In the genomic region with DNA sequence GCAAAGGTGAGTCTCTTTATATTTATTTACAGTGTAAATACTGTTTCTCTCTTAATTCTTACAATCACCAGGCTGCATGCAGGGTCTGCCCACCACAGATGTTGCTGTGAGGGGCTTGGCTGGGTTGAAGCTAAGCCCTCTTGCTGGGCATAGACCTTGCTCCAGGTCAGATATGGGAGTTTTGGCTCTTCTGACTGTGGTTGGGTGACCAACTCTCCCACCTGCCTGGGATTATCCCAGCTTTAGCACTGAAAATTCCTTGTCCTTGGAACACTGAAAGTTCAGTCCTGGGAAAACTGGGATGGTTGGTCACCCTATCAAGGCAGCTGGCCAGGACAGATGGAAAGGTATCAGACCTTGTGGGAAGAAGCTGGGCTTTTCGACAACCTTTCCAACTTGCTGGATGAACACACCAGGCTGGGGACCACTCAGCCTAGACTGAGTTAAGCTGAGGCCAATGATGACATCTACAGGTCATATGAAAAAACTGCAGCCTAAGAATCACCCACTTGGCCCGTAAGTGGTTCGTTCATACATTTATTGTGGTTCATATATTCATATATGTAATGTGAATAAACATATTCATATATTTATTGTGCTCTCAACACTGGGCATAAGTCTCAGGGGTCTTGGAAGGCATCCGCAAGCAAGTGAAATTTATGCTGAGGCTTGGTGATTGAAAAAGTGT, we compare ENCODE assay signal across 8 cellular contexts. TPM values are rescaled to one million over a fixed set of nuclear protein-coding genes. Genes with fewer than 3 reads are reported as not detected.
DNase-seq lines count a peak whose midpoint lies in the region; ATAC-seq and TF ChIP-seq lines count a peak whose summit lies in the region.

No MANE protein-coding gene starts in this region.

- H3K36me3 ChIP-seq in MG63 (no peaks in the 10 kb centered on the region), Peyer's patch (no peaks in the 10 kb centered on the region)

- no peak overlapping the region for H3K27ac Mint-ChIP-seq in activated naive CD8-positive, alpha-beta T cell treated with anti-CD3 and anti-CD28 coated beads for 36 hours
- H3K27ac Mint-ChIP-seq in glutamatergic neuron (ENCODE audit: unreplicated experiment) = no peak overlapping the region

- H3K9me3 ChIP-seq in MG63 (no peaks in the 10 kb centered on the region), Peyer's patch (no peaks in the 10 kb centered on the region)

- ATAC-seq in GM21360 (IDR thresholded peaks at IDR 0.05; ENCODE audit: unreplicated experiment) (no peak), omental fat pad (ENCODE audit: low FRiP score) (no peak)

- DNase-seq in ELR (ENCODE audit: low read depth) = peak; percentile 85
- peak; percentile 23 for DNase-seq in MG63
- peak in 2 of 3 donors; percentile 31 to 63 for DNase-seq in Peyer's patch
- peak; percentile 39 for DNase-seq in activated naive CD8-positive, alpha-beta T cell treated with anti-CD3 and anti-CD28 coated beads for 36 hours
- DNase-seq in glutamatergic neuron = peak; percentile 29
- peak; percentile 58 for DNase-seq in putamen (ENCODE audit: low spot score)
- no peak for DNase-seq in omental fat pad (ENCODE audit: low spot score)

- no peak for TF ChIP-seq POLR2A in Peyer's patch (IDR thresholded peaks at IDR 0.05)

- TF ChIP-seq CTCF in Peyer's patch (IDR thresholded peaks at IDR 0.05) = peak; percentile 55 to 86 (median 77)
- TF ChIP-seq CTCF in glutamatergic neuron (IDR thresholded peaks at IDR 0.05; ENCODE audit: partially characterized antibody, unreplicated experiment) = peak; percentile 75
- TF ChIP-seq CTCF in omental fat pad (IDR thresholded peaks at IDR 0.05) = no peak

- H3K4me1 Mint-ChIP-seq in activated naive CD8-positive, alpha-beta T cell treated with anti-CD3 and anti-CD28 coated beads for 36 hours = peaks cover 13% of the 10 kb centered on the region
- H3K4me1 Mint-ChIP-seq in glutamatergic neuron (ENCODE audit: low read depth, unreplicated experiment) = peaks cover 2% of the 10 kb centered on the region

- H3K36me3 Mint-ChIP-seq in activated naive CD8-positive, alpha-beta T cell treated with anti-CD3 and anti-CD28 coated beads for 36 hours = no peaks in the 10 kb centered on the region
- no peaks in the 10 kb centered on the region for H3K36me3 Mint-ChIP-seq in glutamatergic neuron (ENCODE audit: unreplicated experiment)

- H3K27ac ChIP-seq in Peyer's patch = no peak overlapping the region

- H3K4me3 ChIP-seq in MG63 (no peak overlapping the region), Peyer's patch (no peak overlapping the region)

- H3K4me1 ChIP-seq in Peyer's patch = peaks cover 0 to 14% (median 6%) of the 10 kb centered on the region in 4 donors

- H3K4me3 Mint-ChIP-seq in activated naive CD8-positive, alpha-beta T cell treated with anti-CD3 and anti-CD28 coated beads for 36 hours = no peak overlapping the region
- peak overlapping the region; percentile 18 for H3K4me3 Mint-ChIP-seq in glutamatergic neuron (ENCODE audit: unreplicated experiment)

- H3K27me3 ChIP-seq in MG63 = no peaks in the 10 kb centered on the region
- H3K27me3 ChIP-seq in Peyer's patch = no peaks in the 10 kb centered on the region

- no peaks in the 10 kb centered on the region for H3K27me3 Mint-ChIP-seq in activated naive CD8-positive, alpha-beta T cell treated with anti-CD3 and anti-CD28 coated beads for 36 hours
- H3K27me3 Mint-ChIP-seq in glutamatergic neuron (ENCODE audit: unreplicated experiment) = peaks cover 2% of the 10 kb centered on the region

- no peaks in the 10 kb centered on the region for H3K9me3 Mint-ChIP-seq in activated naive CD8-positive, alpha-beta T cell treated with anti-CD3 and anti-CD28 coated beads for 36 hours
- peaks cover 3% of the 10 kb centered on the region for H3K9me3 Mint-ChIP-seq in glutamatergic neuron (ENCODE audit: unreplicated experiment)

RNA-seq across cellular contexts. Expression of a gene that starts 26.6 kb away (rescaled TPM):
- 3.2 and 7.1 TPM in 2 replicates for total RNA-seq in MG63 (2014; rRNA removed; shearing (Covaris generic); ENCODE audit: low replicate concordance)
- total RNA-seq in Peyer's patch = 10 to 100 TPM in 1 of 4 donors, 1 to 10 TPM in 2, under 1 TPM in 1; 0.88 to 24.8 (median 7.9) TPM
- total RNA-seq in activated naive CD8-positive, alpha-beta T cell treated with anti-CD3 and anti-CD28 coated beads for 36 hours = 10 to 100 TPM; 51.8 to 53.0 TPM
- total RNA-seq in glutamatergic neuron (ENCODE audit: unreplicated experiment) = 2.3 TPM
- total RNA-seq in omental fat pad = 1 to 10 TPM in 1 of 4 donors, not detected in 3; 2.0 TPM

RNA-seq across cellular contexts. Expression of a gene that starts 39.8 kb away (rescaled TPM):
- total RNA-seq in MG63 (2014; rRNA removed; shearing (Covaris generic); ENCODE audit: low replicate concordance) = 6.6 and 21.9 TPM in 2 replicates
- 10 to 100 TPM in 2 of 4 donors, 1 to 10 TPM in 2; 8.8 to 16.4 (median 11.3) TPM for total RNA-seq in Peyer's patch
- 10 to 100 TPM; 54.8 to 54.9 TPM for total RNA-seq in activated naive CD8-positive, alpha-beta T cell treated with anti-CD3 and anti-CD28 coated beads for 36 hours
- total RNA-seq in glutamatergic neuron (ENCODE audit: unreplicated experiment) = 7.5 TPM
- total RNA-seq in omental fat pad = 10 to 100 TPM in 1 of 4 donors, 1 to 10 TPM in 3; 6.1 to 14.3 (median 7.4) TPM

RNA-seq across cellular contexts. Expression of a gene that starts 40.1 kb away (rescaled TPM):
- 8.1 and 11.6 TPM in 2 replicates for total RNA-seq in MG63 (2014; rRNA removed; shearing (Covaris generic); ENCODE audit: low replicate concordance)
- 10 to 100 TPM; 28.1 to 73.1 (median 50.7) TPM for total RNA-seq in Peyer's patch
- total RNA-seq in activated naive CD8-positive, alpha-beta T cell treated with anti-CD3 and anti-CD28 coated beads for 36 hours = 10 to 100 TPM; 54.4 to 57.9 TPM
- 33.7 TPM for total RNA-seq in glutamatergic neuron (ENCODE audit: unreplicated experiment)
- 10 to 100 TPM; 11.5 to 28.1 (median 12.8) TPM for total RNA-seq in omental fat pad

Comparison
In these comparisons a context has a peak if more than half of its experiments do, and no peak if none do; other contexts are left out.
1. CTCF ChIP-seq: peak in Peyer's patch (6 of 6) and glutamatergic neuron (single experiment); none in omental fat pad (0 of 3).